1 cellular context compared by ENCODE assay signal in genomic region chr2:52821631-52822030, GRCh38.
TF ChIP-seq lines count a peak whose summit lies in the region.

No MANE protein-coding gene starts in this region.

TF ChIP-seq in HepG2, 621 proteins besides CTCF, POLR2A, EP300 and RAD21 (continued from another document):
- TF ChIP-seq JARID2 (CRISPR knock-in tag; IDR thresholded peaks at IDR 0.05; ENCODE audit: insufficient replicate concordance) = no peak
- TF ChIP-seq SMAD1 (CRISPR knock-in tag; IDR thresholded peaks at IDR 0.05; ENCODE audit: borderline replicate concordance, low read depth) = no peak
- TF ChIP-seq EHMT2 (IDR thresholded peaks at IDR 0.05; ENCODE audit: borderline replicate concordance, low read depth, low read length) = no peak
- TF ChIP-seq ZNF770 (CRISPR knock-in tag; IDR thresholded peaks at IDR 0.05) = no peak
- TF ChIP-seq ZNF777 (CRISPR knock-in tag; IDR thresholded peaks at IDR 0.05) = no peak
- no peak for TF ChIP-seq ARNT2 (CRISPR knock-in tag; IDR thresholded peaks at IDR 0.05; ENCODE audit: low read depth)
- no peak for TF ChIP-seq ATRX (CRISPR knock-in tag; IDR thresholded peaks at IDR 0.05; ENCODE audit: borderline replicate concordance)
- TF ChIP-seq ZBTB2 (CRISPR knock-in tag; IDR thresholded peaks at IDR 0.05; ENCODE audit: low read depth) = no peak
